Comparison of ENCODE assay signal across 9 cellular contexts in genomic region chr4:17595471-17596005, GRCh38. TPM values are rescaled to one million over a fixed set of nuclear protein-coding genes. Genes with fewer than 3 reads are reported as not detected.
A peak's percentile ranks its signal among the peaks of the same experiment; 100 is the strongest.
DNase-seq lines count a peak whose midpoint lies in the region; ATAC-seq and TF ChIP-seq lines count a peak whose summit lies in the region.
"Had no signal": no experiment of that assay in that cellular context is flagged by ENCODE, and none has a peak within 500 bp of the region (broad histone marks: within the 10 kb centered on the region; RNA-seq: fewer than 3 reads in every experiment).

No MANE protein-coding gene starts in this region.

- no peak overlapping the region for H3K27ac ChIP-seq in vagina

- ATAC-seq in GM19043 (IDR thresholded peaks at IDR 0.05; ENCODE audit: low read depth, unreplicated experiment) (peak; percentile 88), HG02678 (IDR thresholded peaks at IDR 0.05; ENCODE audit: unreplicated experiment) (peak; percentile 91), sciatic nerve (peak; percentile 39)
- ATAC-seq: activated naive CD4-positive, alpha-beta T cell treated with anti-CD3 and anti-CD28 coated beads, Interleukin-2, amount 50 U/mL, for 72 hours had no signal

- TF ChIP-seq POLR2A in vagina (IDR thresholded peaks at IDR 0.05) = no peak

- H3K4me1 ChIP-seq in HAP-1 = no peaks in the 10 kb centered on the region
- H3K4me1 ChIP-seq in vagina = no peaks in the 10 kb centered on the region

- TF ChIP-seq CTCF in vagina (IDR thresholded peaks at IDR 0.05) = no peak

- no peaks in the 10 kb centered on the region for H3K27me3 Mint-ChIP-seq in IgD-negative memory B cell

- H3K9me3 ChIP-seq in HAP-1 (no peaks in the 10 kb centered on the region), vagina (no peaks in the 10 kb centered on the region)

- intact Hi-C loops in sciatic nerve (cut with DNase I) (no loop called here), vagina (cut with DNase I) (no loop called here)

- no peak overlapping the region for H3K4me3 ChIP-seq in HAP-1
- H3K4me3 ChIP-seq in vagina = no peak overlapping the region

- H3K36me3 ChIP-seq in HAP-1 (replicated peaks) (peaks cover 92% of the 10 kb centered on the region), vagina (peaks cover 0 to 42% of the 10 kb centered on the region in 2 donors)

- H3K4me1 Mint-ChIP-seq in IgD-negative memory B cell = peaks cover 26 to 33% (median 26%) of the 10 kb centered on the region in 3 donors

- no peaks in the 10 kb centered on the region for H3K9me3 Mint-ChIP-seq in IgD-negative memory B cell
- H3K9me3 Mint-ChIP-seq: activated naive CD4-positive, alpha-beta T cell treated with anti-CD3 and anti-CD28 coated beads, Interleukin-2, amount 50 U/mL, for 72 hours had no signal

- in situ Hi-C loops in HAP-1 (cut with MboI; ENCODE audit: low sequenced_read_pairs) = loop anchor here (25.0 kb wide), 1 partner anchor 217 kb away; the partner anchor contains the start of genes DCAF16 and NCAPG

- DNase-seq in sciatic nerve (ENCODE audit: low spot score) (no peak), HAP-1 (ENCODE audit: low spot score in 2 of 2) (no peak), vagina (ENCODE audit: extremely low spot score in 2 of 2) (no peak), OCI-M1 (lab: John Stamatoyannopoulos, UW) (no peak)
- DNase-seq: left cardiac atrium had no signal

- H3K4me3 Mint-ChIP-seq in IgD-negative memory B cell = peak overlapping the region in 3 of 4 donors; percentile 5 to 49 (median 37)

- H3K27me3 ChIP-seq in HAP-1 (ENCODE audit: low read depth) = no peaks in the 10 kb centered on the region
- H3K27me3 ChIP-seq in vagina = no peaks in the 10 kb centered on the region

- H3K36me3 Mint-ChIP-seq in IgD-negative memory B cell = peaks cover 19% of the 10 kb centered on the region

- peak overlapping the region in 2 of 3 donors; percentile 24 to 74 for H3K27ac Mint-ChIP-seq in IgD-negative memory B cell
- H3K27ac Mint-ChIP-seq: activated naive CD4-positive, alpha-beta T cell treated with anti-CD3 and anti-CD28 coated beads, Interleukin-2, amount 50 U/mL, for 72 hours had no signal

RNA-seq across cellular contexts. Expression of gene LAP3, which starts 18.5 kb away (rescaled TPM):
- polyA plus RNA-seq in IgD-negative memory B cell = 47.6 TPM
- total RNA-seq in sciatic nerve (77.7 TPM), vagina (77.6 TPM)

RNA-seq across cellular contexts. Expression of gene MED28, which starts 18.9 kb away (rescaled TPM):
- 37.7 TPM for polyA plus RNA-seq in IgD-negative memory B cell
- total RNA-seq in sciatic nerve (48.4 TPM), vagina (14.0 TPM)

Comparison
In these comparisons a context has a peak if more than half of its experiments do, and no peak if none do; other contexts are left out.
1. ATAC-seq: peak in every context shown above with its lines; median percentile 91 in HG02678; 88 in GM19043; 39 in sciatic nerve.